In the genomic region with DNA sequence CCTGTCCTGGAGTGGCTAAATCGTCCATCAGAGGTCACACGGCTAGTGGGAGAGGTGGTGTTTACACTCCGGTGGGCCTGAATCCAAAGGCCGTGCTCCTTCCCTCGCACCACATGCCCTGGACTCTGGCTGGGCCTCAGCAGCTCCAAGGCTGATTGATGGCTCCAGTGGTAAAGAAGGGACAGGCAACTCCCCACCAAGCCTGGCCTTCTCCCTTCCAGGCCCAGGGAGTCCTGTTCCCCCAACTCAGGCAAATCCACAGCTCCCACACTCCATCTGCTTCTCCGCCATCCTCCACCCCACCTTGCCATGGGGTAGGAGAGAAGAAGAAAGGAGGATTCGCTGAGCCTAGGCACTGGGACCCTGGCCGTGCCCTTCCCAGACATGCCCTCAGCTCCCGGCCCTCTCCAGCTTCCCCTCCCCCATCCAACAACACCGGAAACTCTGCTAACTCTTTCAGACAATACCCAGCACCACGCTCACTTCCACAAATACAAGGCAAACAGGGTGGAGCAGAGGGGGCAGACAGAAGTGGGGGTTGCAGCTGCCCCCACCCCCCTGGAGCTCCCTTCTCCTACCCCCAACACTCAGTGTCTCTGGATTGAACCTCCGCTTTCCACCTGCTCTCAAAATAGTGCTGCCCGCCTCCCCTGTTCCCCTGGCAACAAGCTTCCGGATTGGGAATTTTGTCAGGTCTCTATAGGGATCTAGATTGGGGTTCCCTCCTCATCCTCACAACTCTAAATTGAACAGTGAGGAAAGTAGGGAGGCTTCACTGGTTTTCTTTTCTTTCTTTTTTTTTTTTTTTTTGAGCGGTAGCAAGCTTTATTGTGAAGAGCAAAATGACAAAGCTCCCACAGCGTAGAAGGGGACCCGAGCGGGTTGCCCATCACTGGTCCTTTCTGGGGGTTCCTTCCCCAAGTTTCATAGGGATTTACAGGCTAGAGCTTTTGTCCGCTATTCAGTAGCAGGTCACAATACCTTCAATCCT, we compare ENCODE assay signal across 6 cellular contexts. TPM values are rescaled to one million over a fixed set of nuclear protein-coding genes. Genes with fewer than 3 reads are reported as not detected.
DNase-seq lines count a peak whose midpoint lies in the region; ATAC-seq, FAIRE-seq and TF ChIP-seq lines count a peak whose summit lies in the region.

No MANE protein-coding gene starts in this region.

- no peak for FAIRE-seq in astrocyte (lab: Jason Lieb, UNC)

- peak overlapping the region; percentile 77 for H3K27ac Mint-ChIP-seq in astrocyte (ENCODE audit: unreplicated experiment)

- no peak for ATAC-seq in GM21360 (IDR thresholded peaks at IDR 0.05; ENCODE audit: unreplicated experiment)

- POLR2A ChIA-PET in HEK293 (lab: Yijun Ruan, JAX), result interaction anchor here (0.7 to 1.6 kb wide), 4 partner anchors 10 to 27 kb away, joined by 3 to 7 read pairs (median 4); a partner anchor contains a TSS

- peak overlapping the region; percentile 38 for H3K9ac ChIP-seq in astrocyte (ENCODE audit: low read length)

- peak overlapping the region; percentile 39 for H3K4me2 ChIP-seq in astrocyte (ENCODE audit: low read length)

- H3K4me1 ChIP-seq in HEK293 (ENCODE audit: control insufficient read depth, insufficient read depth, low read length) (no peaks in the 10 kb centered on the region; the same call in 1 of the 2 replicates), astrocyte (ENCODE audit: insufficient read depth, low read length) (peaks cover 50% of the 10 kb centered on the region)

- H4K20me1 ChIP-seq in astrocyte (ENCODE audit: insufficient read depth, low read length), result peaks cover 85% of the 10 kb centered on the region

- no peaks in the 10 kb centered on the region for H3K9me3 Mint-ChIP-seq in astrocyte (ENCODE audit: unreplicated experiment)

- H3K36me3 ChIP-seq in HEK293 (ENCODE audit: control insufficient read depth in 2 of 2, insufficient read depth in 1 of 2, low read length in 2 of 2) (peaks cover 26 to 68% of the 10 kb centered on the region in 2 experiments), astrocyte (ENCODE audit: insufficient read depth, low read length) (peaks cover 53% of the 10 kb centered on the region)

- peaks cover 26% of the 10 kb centered on the region for H3K36me3 Mint-ChIP-seq in astrocyte (ENCODE audit: low read depth, unreplicated experiment)

- no peaks in the 10 kb centered on the region for H3K27me3 Mint-ChIP-seq in astrocyte (ENCODE audit: low read depth, unreplicated experiment)

- DNase-seq in astrocyte (ENCODE audit: low read depth), result no peak
- DNase-seq in myocyte (ENCODE audit: low read depth), result peak; percentile 80
- no peak for DNase-seq in NCI-H526 (lab: John Stamatoyannopoulos, UW)
- DNase-seq in ureter (ENCODE audit: low spot score), result no peak

- 0 out of 2 replicates have a peak overlapping the region, but pooled peaks have one; percentile 9 for H3K27ac ChIP-seq in HEK293 (ENCODE audit: extremely low read depth, low read depth, low read length)
- H3K27ac ChIP-seq in astrocyte (ENCODE audit: low read depth, low read length), result peak overlapping the region; percentile 45

- H3K4me3 Mint-ChIP-seq in astrocyte (ENCODE audit: unreplicated experiment), result no peak overlapping the region

- CTCF ChIA-PET in HEK293 (lab: Yijun Ruan, JAX), result interaction anchor here (0.6 to 2.6 kb wide), 6 partner anchors 8 to 99 kb away, joined by 3 to 13 read pairs (median 4); no protein-coding TSS in a partner anchor

- H3K27me3 ChIP-seq in astrocyte (ENCODE audit: insufficient read depth, low read length), result no peaks in the 10 kb centered on the region

- H3K79me2 ChIP-seq in astrocyte (ENCODE audit: insufficient read depth, low read length), result peaks cover 82% of the 10 kb centered on the region

- H3K4me3 ChIP-seq in HEK293 (ENCODE audit: low read depth, low read length) (no peak overlapping the region), astrocyte (ENCODE audit: insufficient read depth, low read depth, low read length) (no peak overlapping the region)

- H3K4me1 Mint-ChIP-seq in astrocyte (ENCODE audit: low read depth, unreplicated experiment), result peaks cover 39% of the 10 kb centered on the region

- no peaks in the 10 kb centered on the region for H3K9me3 ChIP-seq in HEK293 (ENCODE audit: control insufficient read depth, insufficient read depth, low read depth, low read length)
- H3K9me3 ChIP-seq in astrocyte (ENCODE audit: insufficient read depth, low read depth, low read length), result no peaks in the 10 kb centered on the region

- TF ChIP-seq CTCF in HEK293 (tag by site-specific recombination; IDR thresholded peaks at IDR 0.05), result no peak
- TF ChIP-seq CTCF in astrocyte (IDR thresholded peaks at IDR 0.05; ENCODE audit: insufficient read depth, low read depth, low read length), result no peak

- no peak overlapping the region for H2AFZ ChIP-seq in astrocyte (ENCODE audit: low read depth, low read length)

TF ChIP-seq in HEK293, 187 proteins besides CTCF, POLR2A, EP300 and RAD21 (continues in another document):
- no peak for TF ChIP-seq ZNF623 (tag by site-specific recombination; IDR thresholded peaks at IDR 0.05)
- TF ChIP-seq, protein P1, sequence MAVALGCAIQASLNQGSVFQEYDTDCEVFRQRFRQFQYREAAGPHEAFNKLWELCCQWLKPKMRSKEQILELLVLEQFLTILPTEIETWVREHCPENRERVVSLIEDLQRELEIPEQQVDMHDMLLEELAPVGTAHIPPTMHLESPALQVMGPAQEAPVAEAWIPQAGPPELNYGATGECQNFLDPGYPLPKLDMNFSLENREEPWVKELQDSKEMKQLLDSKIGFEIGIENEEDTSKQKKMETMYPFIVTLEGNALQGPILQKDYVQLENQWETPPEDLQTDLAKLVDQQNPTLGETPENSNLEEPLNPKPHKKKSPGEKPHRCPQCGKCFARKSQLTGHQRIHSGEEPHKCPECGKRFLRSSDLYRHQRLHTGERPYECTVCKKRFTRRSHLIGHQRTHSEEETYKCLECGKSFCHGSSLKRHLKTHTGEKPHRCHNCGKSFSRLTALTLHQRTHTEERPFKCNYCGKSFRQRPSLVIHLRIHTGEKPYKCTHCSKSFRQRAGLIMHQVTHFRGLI (tag by site-specific recombination; IDR thresholded peaks at IDR 0.05), result no peak
- no peak for TF ChIP-seq ZNF664 (tag by site-specific recombination; IDR thresholded peaks at IDR 0.05)
- TF ChIP-seq, protein P2, sequence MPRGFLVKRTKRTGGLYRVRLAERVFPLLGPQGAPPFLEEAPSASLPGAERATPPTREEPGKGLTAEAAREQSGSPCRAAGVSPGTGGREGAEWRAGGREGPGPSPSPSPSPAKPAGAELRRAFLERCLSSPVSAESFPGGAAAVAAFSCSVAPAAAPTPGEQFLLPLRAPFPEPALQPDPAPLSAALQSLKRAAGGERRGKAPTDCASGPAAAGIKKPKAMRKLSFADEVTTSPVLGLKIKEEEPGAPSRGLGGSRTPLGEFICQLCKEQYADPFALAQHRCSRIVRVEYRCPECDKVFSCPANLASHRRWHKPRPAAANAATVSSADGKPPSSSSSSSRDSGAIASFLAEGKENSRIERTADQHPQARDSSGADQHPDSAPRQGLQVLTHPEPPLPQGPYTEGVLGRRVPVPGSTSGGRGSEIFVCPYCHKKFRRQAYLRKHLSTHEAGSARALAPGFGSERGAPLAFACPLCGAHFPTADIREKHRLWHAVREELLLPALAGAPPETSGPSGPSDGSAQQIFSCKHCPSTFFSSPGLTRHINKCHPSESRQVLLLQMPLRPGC (tag by site-specific recombination; IDR thresholded peaks at IDR 0.05), result no peak
- TF ChIP-seq ZNF555 (tag by site-specific recombination; conservative IDR thresholded peaks at IDR 0.05), result no peak
- TF ChIP-seq KLF7 (tag by site-specific recombination; IDR thresholded peaks at IDR 0.05; ENCODE audit: borderline replicate concordance), result no peak
- TF ChIP-seq ZXDB (tag by site-specific recombination; IDR thresholded peaks at IDR 0.05), result no peak
- TF ChIP-seq, protein P3, sequence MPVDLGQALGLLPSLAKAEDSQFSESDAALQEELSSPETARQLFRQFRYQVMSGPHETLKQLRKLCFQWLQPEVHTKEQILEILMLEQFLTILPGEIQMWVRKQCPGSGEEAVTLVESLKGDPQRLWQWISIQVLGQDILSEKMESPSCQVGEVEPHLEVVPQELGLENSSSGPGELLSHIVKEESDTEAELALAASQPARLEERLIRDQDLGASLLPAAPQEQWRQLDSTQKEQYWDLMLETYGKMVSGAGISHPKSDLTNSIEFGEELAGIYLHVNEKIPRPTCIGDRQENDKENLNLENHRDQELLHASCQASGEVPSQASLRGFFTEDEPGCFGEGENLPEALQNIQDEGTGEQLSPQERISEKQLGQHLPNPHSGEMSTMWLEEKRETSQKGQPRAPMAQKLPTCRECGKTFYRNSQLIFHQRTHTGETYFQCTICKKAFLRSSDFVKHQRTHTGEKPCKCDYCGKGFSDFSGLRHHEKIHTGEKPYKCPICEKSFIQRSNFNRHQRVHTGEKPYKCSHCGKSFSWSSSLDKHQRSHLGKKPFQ (tag by site-specific recombination; IDR thresholded peaks at IDR 0.05), result no peak

RNA-seq across cellular contexts. Expression of a gene that starts 10.6 kb away (rescaled TPM):
- total RNA-seq in astrocyte, result 98.3 and 99.3 TPM in 2 replicates
- total RNA-seq in myocyte, result 361 and 478 TPM in 2 replicates
- polyA plus RNA-seq in myocyte (2012), result 214 TPM
- total RNA-seq in ureter, result 104 TPM

RNA-seq across cellular contexts. Expression of a gene that starts 26.3 kb away (rescaled TPM):
- total RNA-seq in astrocyte (not detected in 2 replicates), myocyte (not detected in 2 replicates), ureter (not detected)
- 0.35 TPM for polyA plus RNA-seq in myocyte (2012)

RNA-seq across cellular contexts. Expression of a gene that starts 33.5 kb away (rescaled TPM):
- total RNA-seq in astrocyte, result 44.6 and 48.2 TPM in 2 replicates
- 50.6 and 54.2 TPM in 2 replicates for total RNA-seq in myocyte
- polyA plus RNA-seq in myocyte (2012), result 32.6 TPM
- total RNA-seq in ureter, result 83.8 TPM

RNA-seq across cellular contexts. Expression of a gene that starts 53.0 kb away (rescaled TPM):
- total RNA-seq in astrocyte (236 and 244 TPM in 2 replicates), myocyte (124 and 222 TPM in 2 replicates), ureter (189 TPM)
- 311 TPM for polyA plus RNA-seq in myocyte (2012)

RNA-seq across cellular contexts. Expression of a gene that starts 56.6 kb away (rescaled TPM):
- total RNA-seq in astrocyte (59.4 and 63.2 TPM in 2 replicates), myocyte (66.8 and 72.0 TPM in 2 replicates), ureter (29.8 TPM)
- polyA plus RNA-seq in myocyte (2012), result 68.7 TPM
